Comparison of ENCODE assay signal across 9 cellular contexts in the genomic region with DNA sequence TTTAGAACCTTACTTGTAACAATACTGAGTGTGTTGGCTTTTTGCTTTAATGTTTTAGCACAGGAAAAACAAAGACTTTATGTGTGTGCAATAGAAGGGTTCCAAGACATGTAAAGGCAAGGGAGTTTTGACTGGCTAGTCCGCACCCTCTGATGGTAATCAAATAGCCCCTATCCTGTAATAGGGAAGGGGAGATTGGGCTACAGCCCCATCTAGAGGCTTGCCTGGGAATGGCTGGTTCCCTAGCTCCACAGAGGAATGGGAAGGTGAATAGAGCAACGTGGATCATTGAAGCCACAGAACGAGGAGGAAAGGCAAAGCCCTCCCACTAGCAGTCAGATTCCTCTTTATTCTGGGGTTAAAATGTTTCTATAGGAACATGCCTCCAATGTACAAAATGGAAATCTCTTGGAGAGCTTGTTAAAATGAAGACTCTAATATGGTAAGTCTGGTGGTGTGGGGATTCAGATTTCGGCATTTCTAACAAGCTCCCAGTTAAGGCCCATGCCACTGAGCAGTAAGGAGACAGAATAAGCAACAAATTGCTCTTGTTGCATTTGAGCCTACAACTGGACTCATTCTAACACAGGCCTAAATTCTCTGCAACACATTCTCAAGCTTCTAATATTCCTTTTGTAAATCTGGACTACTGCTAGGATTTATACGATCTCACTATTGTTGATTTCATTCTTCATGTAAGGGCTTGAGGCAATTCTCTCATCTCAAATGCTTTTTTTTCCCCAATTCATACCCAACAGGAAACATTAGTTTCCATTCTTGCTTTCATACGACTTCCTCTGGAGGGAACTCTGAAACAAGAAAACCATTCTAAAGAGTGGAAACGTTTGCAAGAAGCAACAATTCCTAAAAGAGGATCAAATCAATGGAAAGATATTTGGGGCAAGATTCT. TPM values are rescaled to one million over a fixed set of nuclear protein-coding genes. Genes with fewer than 3 reads are reported as not detected.
DNase-seq lines count a peak whose midpoint lies in the region; ATAC-seq and TF ChIP-seq lines count a peak whose summit lies in the region.
"Had no signal": no experiment of that assay in that cellular context is flagged by ENCODE, and none has a peak within 500 bp of the region (broad histone marks: within the 10 kb centered on the region; RNA-seq: fewer than 3 reads in every experiment).

No MANE protein-coding gene starts in this region.

- ATAC-seq in esophagus mucosa (peak; percentile 70), HG02970 (IDR thresholded peaks at IDR 0.05; ENCODE audit: low FRiP score, unreplicated experiment) (no peak)

- H3F3A ChIP-seq in neural cell (ENCODE audit: insufficient read depth, low read length, poor library complexity, severe bottlenecking): peaks cover 3% of the 10 kb centered on the region

- TF ChIP-seq EP300 in neural cell (conservative IDR thresholded peaks at IDR 0.05; ENCODE audit: poor library complexity, severe bottlenecking): no peak

- no peak overlapping the region for H3K4me2 ChIP-seq in neural cell (ENCODE audit: low read length)

- H4K20me1 ChIP-seq in neural cell (ENCODE audit: insufficient read depth): no peaks in the 10 kb centered on the region

- no peaks in the 10 kb centered on the region for H3K9me3 ChIP-seq in neural cell (ENCODE audit: low read length)

- no peak overlapping the region for H3K9ac ChIP-seq in neural cell (ENCODE audit: low read length)

- no peak overlapping the region for H2AFZ ChIP-seq in neural cell (ENCODE audit: low read depth, low read length)

- peak; percentile 92 for TF ChIP-seq CTCF in VCaP (conservative IDR thresholded peaks at IDR 0.05)
- TF ChIP-seq CTCF in neural cell (IDR thresholded peaks at IDR 0.05; ENCODE audit: poor library complexity, severe bottlenecking): peak; percentile 48

- H3K27me3 ChIP-seq in neural cell (ENCODE audit: insufficient read depth, low read depth, low read length): no peaks in the 10 kb centered on the region

- peaks cover 21% of the 10 kb centered on the region for H3K36me3 ChIP-seq in neural cell (ENCODE audit: insufficient read depth, low read length)

- H3K79me2 ChIP-seq in neural cell (replicated peaks; ENCODE audit: insufficient read depth, low read length): no peaks in the 10 kb centered on the region

- peak; percentile 24 to 79 (median 60) for DNase-seq in NCI-H1417 (lab: John Stamatoyannopoulos, UW)
- DNase-seq in NCI-H1417 treated with DMSO at 0.1 percent for 48 hours (lab: John Stamatoyannopoulos, UW): no peak
- peak; percentile 31 for DNase-seq in LoVo (ENCODE audit: low spot score)
- no peak for DNase-seq in NCI-H187 treated with DMSO at 0.1 percent for 48 hours (lab: John Stamatoyannopoulos, UW)
- DNase-seq: CD4-positive, CD25-positive, alpha-beta regulatory T cell had no signal

- H3K27ac ChIP-seq in VCaP (no peak overlapping the region), neural cell (ENCODE audit: low read length) (no peak overlapping the region)

- no peak for TF ChIP-seq RAD21 in neural cell (conservative IDR thresholded peaks at IDR 0.05)

- no peaks in the 10 kb centered on the region for H3K9me2 ChIP-seq in neural cell (ENCODE audit: insufficient read depth, low read length)

- no peak overlapping the region for H3K4me3 ChIP-seq in neural cell (ENCODE audit: low read length)

TF ChIP-seq in neural cell, 6 proteins besides CTCF, POLR2A, EP300 and RAD21:
- no peak for TF ChIP-seq MXI1 (conservative IDR thresholded peaks at IDR 0.05; ENCODE audit: poor library complexity, severe bottlenecking)
- TF ChIP-seq POLR2AphosphoS5 (IDR thresholded peaks at IDR 0.05): no peak
- TF ChIP-seq SMC3 (conservative IDR thresholded peaks at IDR 0.05; ENCODE audit: poor library complexity): no peak
- no peak for TF ChIP-seq EZH2 (IDR thresholded peaks at IDR 0.05; ENCODE audit: borderline replicate concordance, insufficient read depth, low read length, poor library complexity, severe bottlenecking)
- TF ChIP-seq, protein P1, sequence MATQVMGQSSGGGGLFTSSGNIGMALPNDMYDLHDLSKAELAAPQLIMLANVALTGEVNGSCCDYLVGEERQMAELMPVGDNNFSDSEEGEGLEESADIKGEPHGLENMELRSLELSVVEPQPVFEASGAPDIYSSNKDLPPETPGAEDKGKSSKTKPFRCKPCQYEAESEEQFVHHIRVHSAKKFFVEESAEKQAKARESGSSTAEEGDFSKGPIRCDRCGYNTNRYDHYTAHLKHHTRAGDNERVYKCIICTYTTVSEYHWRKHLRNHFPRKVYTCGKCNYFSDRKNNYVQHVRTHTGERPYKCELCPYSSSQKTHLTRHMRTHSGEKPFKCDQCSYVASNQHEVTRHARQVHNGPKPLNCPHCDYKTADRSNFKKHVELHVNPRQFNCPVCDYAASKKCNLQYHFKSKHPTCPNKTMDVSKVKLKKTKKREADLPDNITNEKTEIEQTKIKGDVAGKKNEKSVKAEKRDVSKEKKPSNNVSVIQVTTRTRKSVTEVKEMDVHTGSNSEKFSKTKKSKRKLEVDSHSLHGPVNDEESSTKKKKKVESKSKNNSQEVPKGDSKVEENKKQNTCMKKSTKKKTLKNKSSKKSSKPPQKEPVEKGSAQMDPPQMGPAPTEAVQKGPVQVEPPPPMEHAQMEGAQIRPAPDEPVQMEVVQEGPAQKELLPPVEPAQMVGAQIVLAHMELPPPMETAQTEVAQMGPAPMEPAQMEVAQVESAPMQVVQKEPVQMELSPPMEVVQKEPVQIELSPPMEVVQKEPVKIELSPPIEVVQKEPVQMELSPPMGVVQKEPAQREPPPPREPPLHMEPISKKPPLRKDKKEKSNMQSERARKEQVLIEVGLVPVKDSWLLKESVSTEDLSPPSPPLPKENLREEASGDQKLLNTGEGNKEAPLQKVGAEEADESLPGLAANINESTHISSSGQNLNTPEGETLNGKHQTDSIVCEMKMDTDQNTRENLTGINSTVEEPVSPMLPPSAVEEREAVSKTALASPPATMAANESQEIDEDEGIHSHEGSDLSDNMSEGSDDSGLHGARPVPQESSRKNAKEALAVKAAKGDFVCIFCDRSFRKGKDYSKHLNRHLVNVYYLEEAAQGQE (IDR thresholded peaks at IDR 0.05; ENCODE audit: borderline replicate concordance): no peak
- TF ChIP-seq TAF1 (IDR thresholded peaks at IDR 0.05; ENCODE audit: low read depth): no peak

RNA-seq across cellular contexts. Expression of gene NIN, which starts 57.1 kb away (rescaled TPM):
- total RNA-seq in esophagus mucosa: 31.9 TPM
- 34.1 and 47.6 TPM in 2 replicates for polyA plus RNA-seq in neural cell
- 57.9 and 63.6 TPM in 2 replicates for polyA minus RNA-seq in neural cell

Comparison
In these comparisons a context has a peak if more than half of its experiments do, and no peak if none do; other contexts are left out.
1. DNase-seq: peak in NCI-H1417 (3 of 3) and LoVo (single experiment); none in NCI-H1417 treated with DMSO at 0.1 percent for 48 hours (single experiment) and NCI-H187 treated with DMSO at 0.1 percent for 48 hours (single experiment).